20 cellular contexts compared by ENCODE assay signal in genomic region chr6:16544521-16544920, GRCh38.
DNase-seq lines count a peak whose midpoint lies in the region; ATAC-seq and TF ChIP-seq lines count a peak whose summit lies in the region.
"Had no signal": no experiment of that assay in that cellular context is flagged by ENCODE, and none has a peak within 500 bp of the region (broad histone marks: within the 10 kb centered on the region; RNA-seq: fewer than 3 reads in every experiment).

No MANE protein-coding gene starts in this region.

- no peak overlapping the region for H3K23ac ChIP-seq in trophoblast cell (ENCODE audit: low read length)

- H3K14ac ChIP-seq in trophoblast cell (ENCODE audit: low read length): no peak overlapping the region

- intact Hi-C loops in heart left ventricle (cut with DNase I): loop anchor here in 5 of 10 donors (2.0 to 10.0 kb wide), 3 partner anchors 120 to 220 kb away; partner anchors contain the start of gene ATXN1 (in 4 of the 5)
- intact Hi-C loops in Right ventricle myocardium inferior (cut with DNase I): loop anchor here (2.0 to 10.0 kb wide), 2 partner anchors 190 to 216 kb away; partner anchors contain the start of gene ATXN1
- intact Hi-C loops in left ventricle myocardium superior (cut with micrococcal nuclease): no loop called here
- intact Hi-C loops in aorta (cut with DNase I): loop anchor here in 1 of 2 donors (10.0 kb wide), 1 partner anchor 220 kb away; the partner anchor contains the start of gene ATXN1

- no peak overlapping the region for H4K91ac ChIP-seq in trophoblast cell (ENCODE audit: low read depth, low read length)

- peak in 1 of 12 donors; percentile 0 for TF ChIP-seq CTCF in heart left ventricle (IDR thresholded peaks at IDR 0.05)
- TF ChIP-seq CTCF in GM13976 (IDR thresholded peaks at IDR 0.05; ENCODE audit: borderline replicate concordance, control extremely low read depth, extremely low read depth, insufficient read depth, missing control alignments): no peak

- H3K4ac ChIP-seq in trophoblast cell (ENCODE audit: low read depth, low read length): no peak overlapping the region

- H3K27ac ChIP-seq in heart left ventricle: peak overlapping the region; percentile 51 to 88 (median 78)
- no peak overlapping the region for H3K27ac ChIP-seq in trophoblast cell (ENCODE audit: low read depth, low read length)
- H3K27ac ChIP-seq in aorta (ENCODE audit: low read depth in 1 of 2, low read length in 2 of 2): peak overlapping the region; percentile 2 to 45
- H3K27ac ChIP-seq: C4-2B, neutrophil, right lobe of liver had no signal

- no peak overlapping the region for H4K8ac ChIP-seq in trophoblast cell (ENCODE audit: low read depth, low read length)

- peaks cover 4 to 48% (median 34%) of the 10 kb centered on the region in 12 donors for H3K4me1 ChIP-seq in heart left ventricle
- H3K4me1 ChIP-seq in trophoblast cell (ENCODE audit: control insufficient read depth in 1 of 2, insufficient read depth in 2 of 2, low read length in 2 of 2): peaks cover 9 to 12% of the 10 kb centered on the region in 2 experiments
- peaks cover 7 to 15% of the 10 kb centered on the region in 2 donors for H3K4me1 ChIP-seq in aorta (ENCODE audit: control insufficient read depth in 1 of 2, insufficient read depth in 2 of 2, low read length in 2 of 2)
- H3K4me1 ChIP-seq: HAP-1, right lobe of liver had no signal

- no peaks in the 10 kb centered on the region for H3K79me1 ChIP-seq in trophoblast cell (ENCODE audit: low read length)

- no peak overlapping the region for H2AK5ac ChIP-seq in trophoblast cell (ENCODE audit: low read length)

- H4K12ac ChIP-seq in trophoblast cell (ENCODE audit: low read depth, low read length): no peak overlapping the region

- H3K4me3 ChIP-seq in heart left ventricle (peak overlapping the region in 2 of 12 donors; percentile 6 to 7), trophoblast cell (ENCODE audit: low read depth, low read length) (no peak overlapping the region), aorta (ENCODE audit: low read length in 2 of 2) (no peak overlapping the region)
- H3K4me3 ChIP-seq: HAP-1, right lobe of liver had no signal

- no peaks in the 10 kb centered on the region for H3K9me3 ChIP-seq in heart left ventricle
- H3K9me3 ChIP-seq in trophoblast cell (ENCODE audit: insufficient read depth, low read depth, low read length): no peaks in the 10 kb centered on the region
- no peaks in the 10 kb centered on the region for H3K9me3 ChIP-seq in aorta (ENCODE audit: control insufficient read depth, low read length)
- H3K9me3 ChIP-seq: HAP-1, neutrophil, right lobe of liver had no signal

- peak in 1 of 5 donors; percentile 12 for DNase-seq in heart left ventricle
- DNase-seq in Right ventricle myocardium inferior (ENCODE audit: missing footprints): no peak
- no peak for DNase-seq in left ventricle myocardium superior
- peak in 1 of 2 donors; percentile 35 for DNase-seq in trophoblast cell
- no peak for DNase-seq in aorta
- no peak for DNase-seq in NCI-H1092 treated with DMSO at 0.1 percent for 48 hours (lab: John Stamatoyannopoulos, UW)
- DNase-seq in hepatic stellate cell (ENCODE audit: low spot score): no peak
- no peak for DNase-seq in GM13976 (ENCODE audit: low spot score)
- DNase-seq: activated CD4-positive, alpha-beta T cell treated with anti-CD3 and anti-CD28 coated beads for 36 hours; activated CD8-positive, alpha-beta memory T cell treated with anti-CD3 and anti-CD28 coated beads, Interleukin-2, amount 10 ng/mL, durations not matched to agents 7 days and 5 days; hypothalamus; NCI-H1436 treated with DMSO at 0.1 percent for 48 hours; NCI-H2171; NCI-H69; right lobe of liver; stimulated activated naive CD8-positive, alpha-beta T cell treated with anti-CD3 and anti-CD28 coated beads, Interleukin-15, Interleukin-2, amounts not matched to agents 100 U/mL and 50 U/mL, for 24 hours had no signal

- no peak overlapping the region for H3K4me2 ChIP-seq in trophoblast cell (ENCODE audit: low read length)

- H3K79me2 ChIP-seq in trophoblast cell (ENCODE audit: control insufficient read depth, insufficient read depth, low read length, poor library complexity): no peaks in the 10 kb centered on the region

- in situ Hi-C loops in GM13976 (cut with MboI; ENCODE audit: low sequenced_read_pairs, unreplicated experiment): no loop called here

- H2AFZ ChIP-seq in trophoblast cell (ENCODE audit: insufficient read depth, low read length, poor library complexity): peak overlapping the region; percentile 35

- WGBS in heart left ventricle, 4 donors: 60 to 67% (median 62%) methylated on average over 7 of the region's 7 CpGs
- WGBS in trophoblast cell (ENCODE audit: extremely low coverage, insufficient coverage, insufficient read length): 100% methylated on average over 2 of the region's 7 CpGs
- WGBS in aorta, 2 donors: 49% methylated on average over 7 of the region's 7 CpGs

- H3K27me3 ChIP-seq in heart left ventricle (no peaks in the 10 kb centered on the region), trophoblast cell (ENCODE audit: insufficient read depth, low read length) (no peaks in the 10 kb centered on the region), aorta (ENCODE audit: control insufficient read depth in 1 of 2, insufficient read depth in 2 of 2, low read length in 1 of 2) (no peaks in the 10 kb centered on the region)
- H3K27me3 ChIP-seq: neutrophil, right lobe of liver had no signal

- H3K18ac ChIP-seq in trophoblast cell (ENCODE audit: low read length): no peak overlapping the region

- no peak overlapping the region for H2BK5ac ChIP-seq in trophoblast cell (ENCODE audit: low read depth, low read length, poor library complexity)

- no peak for TF ChIP-seq POLR2A in heart left ventricle (IDR thresholded peaks at IDR 0.05)

- H3K9ac ChIP-seq in trophoblast cell (ENCODE audit: low read length): no peak overlapping the region

- H3K36me3 ChIP-seq in heart left ventricle: peaks cover 0 to 12% (median 0%) of the 10 kb centered on the region in 9 donors
- H3K36me3 ChIP-seq in trophoblast cell (ENCODE audit: control insufficient read depth in 1 of 2, insufficient read depth in 2 of 2, low read length in 2 of 2): no peaks in the 10 kb centered on the region
- H3K36me3 ChIP-seq in aorta (ENCODE audit: control insufficient read depth in 1 of 2, insufficient read depth in 2 of 2, low read length in 1 of 2): no peaks in the 10 kb centered on the region
- H3K36me3 ChIP-seq: HAP-1, right lobe of liver had no signal

- no peak overlapping the region for H2BK120ac ChIP-seq in trophoblast cell (ENCODE audit: insufficient read depth, low read length, poor library complexity)

- peak overlapping the region; percentile 45 for H2BK12ac ChIP-seq in trophoblast cell (ENCODE audit: low read length)

- ATAC-seq in heart left ventricle (peak in 3 of 4 donors; percentile 2 to 31 (median 26)), Right ventricle myocardium inferior (no peak), left ventricle myocardium superior (peak; percentile 8), aorta (ENCODE audit: low FRiP score) (no peak)
- ATAC-seq: activated CD4-positive, alpha-beta T cell treated with anti-CD3 and anti-CD28 coated beads for 36 hours; activated CD8-positive, alpha-beta memory T cell treated with anti-CD3 and anti-CD28 coated beads, Interleukin-2, amount 10 ng/mL, durations not matched to agents 7 days and 5 days; HepG2; stimulated activated naive CD8-positive, alpha-beta T cell treated with anti-CD3 and anti-CD28 coated beads, Interleukin-15, Interleukin-2, amounts not matched to agents 100 U/mL and 50 U/mL, for 24 hours had no signal

Comparison
In these comparisons a context has a peak if more than half of its experiments do, and no peak if none do; other contexts are left out.
1. ATAC-seq: peak in heart left ventricle (3 of 4) and left ventricle myocardium superior (single experiment); none in Right ventricle myocardium inferior (single experiment) and aorta (single experiment).